24 cellular contexts compared by ENCODE assay signal in the genomic region with DNA sequence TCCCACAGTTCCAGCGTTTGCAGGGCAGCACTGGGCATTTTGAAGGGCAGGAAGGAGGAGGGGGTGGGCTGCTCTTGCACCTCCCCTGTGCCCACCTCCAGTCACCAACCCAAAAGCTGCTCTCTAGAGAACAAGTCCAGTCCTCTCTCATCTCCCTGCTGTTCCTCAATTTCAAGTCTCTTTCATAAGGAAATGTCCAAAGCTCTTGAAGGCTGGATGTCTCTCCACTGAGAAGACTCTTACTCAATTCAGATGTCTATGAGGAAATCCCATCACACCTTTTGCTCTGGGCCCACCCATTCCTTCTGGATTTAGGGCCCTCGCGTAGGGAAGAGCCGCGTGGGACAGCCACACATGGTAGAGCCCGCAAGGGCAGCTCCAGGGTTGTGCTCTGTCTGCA. TPM values are rescaled to one million over a fixed set of nuclear protein-coding genes. Genes with fewer than 3 reads are reported as not detected.
DNase-seq lines count a peak whose midpoint lies in the region; ATAC-seq and TF ChIP-seq lines count a peak whose summit lies in the region.
"Had no signal": no experiment of that assay in that cellular context is flagged by ENCODE, and none has a peak within 500 bp of the region (broad histone marks: within the 10 kb centered on the region; RNA-seq: fewer than 3 reads in every experiment).

No MANE protein-coding gene starts in this region.

- H3K4me1 ChIP-seq in lung (ENCODE audit: control insufficient read depth in 2 of 2, insufficient read depth in 2 of 2, low read length in 2 of 2) = peaks cover 5 to 27% of the 10 kb centered on the region in 2 donors
- H3K4me1 ChIP-seq in upper lobe of right lung = peaks cover 33% of the 10 kb centered on the region
- H3K4me1 ChIP-seq: adrenal gland had no signal

- peaks cover 53% of the 10 kb centered on the region for H3K4me1 Mint-ChIP-seq in activated CD4-positive, alpha-beta T cell treated with anti-CD3 and anti-CD28 coated beads, Interleukin-2, amount 10 ng/mL, durations not matched to agents 24 days and 14 days
- peaks cover 26% of the 10 kb centered on the region for H3K4me1 Mint-ChIP-seq in T-helper 17 cell

- no peak for DNase-seq in activated CD4-positive, alpha-beta T cell treated with anti-CD3 and anti-CD28 coated beads, Interleukin-2, amount 10 ng/mL, durations not matched to agents 24 days and 14 days
- DNase-seq in activated CD4-positive, alpha-beta T cell treated with anti-CD3 and anti-CD28 coated beads, Interleukin-2, amount 50 U/mL, for 48 hours = no peak
- DNase-seq in T-helper 17 cell (no peak), lung (ENCODE audit: low spot score) (no peak), upper lobe of right lung (no peak), ecto neural progenitor cell (ENCODE audit: low spot score) (no peak), GOT3 (lab: John Stamatoyannopoulos, UW) (no peak), germinal center (ENCODE audit: low spot score) (no peak)
- DNase-seq: 8988T; activated CD4-positive, alpha-beta T cell treated with anti-CD3 and anti-CD28 coated beads for 36 hours; activated effector memory CD4-positive, alpha-beta T cell treated with anti-CD3 and anti-CD28 coated beads, Interleukin-2, amount 50 U/mL, for 16 hours; HCEC 1CT; heart left ventricle; left ventricle myocardium inferior; mucosa of descending colon; NCI-H187 treated with DMSO at 0.1 percent for 48 hours; NCI-H345; NCI-H82; Peyer's patch; retina; stimulated activated CD8-positive, alpha-beta memory T cell treated with anti-CD3 and anti-CD28 coated beads, Interleukin-4, amount 100 ng/mL, for 48 hours had no signal

- 50 to 60% methylated on average over 6 of the region's 6 CpGs for WGBS in lung, 2 donors

- intact Hi-C loops in activated CD4-positive, alpha-beta T cell treated with anti-CD3 and anti-CD28 coated beads, Interleukin-2, amount 10 ng/mL, durations not matched to agents 24 days and 14 days (cut with micrococcal nuclease) = no loop called here
- intact Hi-C loops in upper lobe of right lung (cut with DNase I) = loop anchor here (10.0 kb wide), 1 partner anchor 138 kb away; no protein-coding TSS in a partner anchor

- no peaks in the 10 kb centered on the region for H3K27me3 Mint-ChIP-seq in activated CD4-positive, alpha-beta T cell treated with anti-CD3 and anti-CD28 coated beads, Interleukin-2, amount 10 ng/mL, durations not matched to agents 24 days and 14 days
- no peaks in the 10 kb centered on the region for H3K27me3 Mint-ChIP-seq in T-helper 17 cell
- H3K27me3 Mint-ChIP-seq: activated CD4-positive, alpha-beta T cell treated with anti-CD3 and anti-CD28 coated beads for 36 hours; B cell had no signal

- H3K9me3 ChIP-seq in T-helper 17 cell (ENCODE audit: control insufficient read depth, low read length, poor library complexity, severe bottlenecking) (no peaks in the 10 kb centered on the region), lung (ENCODE audit: control insufficient read depth in 2 of 2, insufficient read depth in 1 of 2, low read length in 1 of 2) (no peaks in the 10 kb centered on the region), upper lobe of right lung (no peaks in the 10 kb centered on the region)
- H3K9me3 ChIP-seq: adrenal gland, heart left ventricle, left ventricle myocardium inferior, mucosa of descending colon, Peyer's patch had no signal

- peaks cover 4% of the 10 kb centered on the region for H3K36me3 Mint-ChIP-seq in activated CD4-positive, alpha-beta T cell treated with anti-CD3 and anti-CD28 coated beads, Interleukin-2, amount 10 ng/mL, durations not matched to agents 24 days and 14 days (ENCODE audit: low read depth)
- no peaks in the 10 kb centered on the region for H3K36me3 Mint-ChIP-seq in T-helper 17 cell (ENCODE audit: low read depth)

- H3K36me3 ChIP-seq in lung (ENCODE audit: control insufficient read depth in 2 of 2, insufficient read depth in 2 of 2, low read length in 2 of 2) = peaks cover 2% of the 10 kb centered on the region in 2 donors
- no peaks in the 10 kb centered on the region for H3K36me3 ChIP-seq in upper lobe of right lung
- H3K36me3 ChIP-seq: adrenal gland, left ventricle myocardium inferior, Peyer's patch had no signal

- ATAC-seq in T-helper 17 cell = no peak
- peak; percentile 6 for ATAC-seq in lung (ENCODE audit: insufficient read depth, low FRiP score)
- peak; percentile 4 for ATAC-seq in upper lobe of right lung
- ATAC-seq: activated CD4-positive, alpha-beta T cell treated with anti-CD3 and anti-CD28 coated beads for 36 hours; heart left ventricle had no signal

- H3K27ac ChIP-seq in lung (ENCODE audit: low read depth in 1 of 2, low read length in 1 of 2) (peak overlapping the region in 1 of 2 donors; percentile 66), upper lobe of right lung (peak overlapping the region; percentile 27)
- H3K27ac ChIP-seq: adrenal gland, coronary artery, left ventricle myocardium inferior had no signal

- H3K4me3 ChIP-seq in lung (no peak overlapping the region), upper lobe of right lung (no peak overlapping the region)
- H3K4me3 ChIP-seq: adrenal gland, coronary artery, heart left ventricle, left ventricle myocardium inferior, mucosa of descending colon, Peyer's patch had no signal

- no peaks in the 10 kb centered on the region for H3K9me3 Mint-ChIP-seq in activated CD4-positive, alpha-beta T cell treated with anti-CD3 and anti-CD28 coated beads, Interleukin-2, amount 10 ng/mL, durations not matched to agents 24 days and 14 days

- H3K27me3 ChIP-seq in lung (ENCODE audit: control insufficient read depth, insufficient read depth) (no peaks in the 10 kb centered on the region), upper lobe of right lung (no peaks in the 10 kb centered on the region)
- H3K27me3 ChIP-seq: adrenal gland, heart left ventricle, Peyer's patch had no signal

- H3K4me3 Mint-ChIP-seq in activated CD4-positive, alpha-beta T cell treated with anti-CD3 and anti-CD28 coated beads, Interleukin-2, amount 10 ng/mL, durations not matched to agents 24 days and 14 days = no peak overlapping the region
- H3K4me3 Mint-ChIP-seq in T-helper 17 cell = no peak overlapping the region
- H3K4me3 Mint-ChIP-seq: activated CD4-positive, alpha-beta T cell treated with anti-CD3 and anti-CD28 coated beads for 36 hours; B cell had no signal

- H3K27ac Mint-ChIP-seq in activated CD4-positive, alpha-beta T cell treated with anti-CD3 and anti-CD28 coated beads, Interleukin-2, amount 10 ng/mL, durations not matched to agents 24 days and 14 days = peak overlapping the region; percentile 41
- H3K27ac Mint-ChIP-seq in T-helper 17 cell = peak overlapping the region; percentile 14
- H3K27ac Mint-ChIP-seq: activated CD4-positive, alpha-beta T cell treated with anti-CD3 and anti-CD28 coated beads for 36 hours; B cell had no signal

- TF ChIP-seq CTCF in lung (IDR thresholded peaks at IDR 0.05; ENCODE audit: control extremely low read depth, extremely low read depth) (no peak), upper lobe of right lung (IDR thresholded peaks at IDR 0.05) (no peak)

RNA-seq across cellular contexts. Expression of gene WRNIP1, which starts 31.7 kb away (rescaled TPM):
- 49.3 and 50.5 TPM in 2 replicates for total RNA-seq in activated CD4-positive, alpha-beta T cell treated with anti-CD3 and anti-CD28 coated beads, Interleukin-2, amount 10 ng/mL, durations not matched to agents 24 days and 14 days
- 10 to 100 TPM; 34.0 to 45.3 TPM for total RNA-seq in T-helper 17 cell
- 10 to 100 TPM; 36.8 to 48.6 TPM for total RNA-seq in lung
- polyA plus RNA-seq in lung = 10 to 100 TPM; 36.8 to 56.0 TPM
- total RNA-seq in upper lobe of right lung = 42.9 TPM

RNA-seq across cellular contexts. Expression of gene SERPINB1, which starts 44.8 kb away (rescaled TPM):
- 76.1 and 79.9 TPM in 2 replicates for total RNA-seq in activated CD4-positive, alpha-beta T cell treated with anti-CD3 and anti-CD28 coated beads, Interleukin-2, amount 10 ng/mL, durations not matched to agents 24 days and 14 days
- total RNA-seq in T-helper 17 cell (10 to 100 TPM; 39.2 to 44.4 TPM), lung (100 to 1,000 TPM in 1 of 2 donors, 10 to 100 TPM in 1; 58.0 to 106 TPM), upper lobe of right lung (101 TPM)
- 100 to 1,000 TPM in 1 of 2 donors, 10 to 100 TPM in 1; 85.1 to 242 TPM for polyA plus RNA-seq in lung

RNA-seq across cellular contexts. Expression of gene MYLK4, which starts 46.2 kb away (rescaled TPM):
- 0.07 and 0.14 TPM in 2 replicates for total RNA-seq in activated CD4-positive, alpha-beta T cell treated with anti-CD3 and anti-CD28 coated beads, Interleukin-2, amount 10 ng/mL, durations not matched to agents 24 days and 14 days
- total RNA-seq in T-helper 17 cell = 1 to 10 TPM in 1 of 2 donors, under 1 TPM in 1; 0.45 to 1.7 TPM
- 1 to 10 TPM in 1 of 2 donors, under 1 TPM in 1; 0.86 to 1.6 TPM for total RNA-seq in lung
- 1 to 10 TPM in 1 of 2 donors, under 1 TPM in 1; 0.27 to 1.2 TPM for polyA plus RNA-seq in lung
- total RNA-seq in upper lobe of right lung = 0.84 TPM
